In the genomic region with DNA sequence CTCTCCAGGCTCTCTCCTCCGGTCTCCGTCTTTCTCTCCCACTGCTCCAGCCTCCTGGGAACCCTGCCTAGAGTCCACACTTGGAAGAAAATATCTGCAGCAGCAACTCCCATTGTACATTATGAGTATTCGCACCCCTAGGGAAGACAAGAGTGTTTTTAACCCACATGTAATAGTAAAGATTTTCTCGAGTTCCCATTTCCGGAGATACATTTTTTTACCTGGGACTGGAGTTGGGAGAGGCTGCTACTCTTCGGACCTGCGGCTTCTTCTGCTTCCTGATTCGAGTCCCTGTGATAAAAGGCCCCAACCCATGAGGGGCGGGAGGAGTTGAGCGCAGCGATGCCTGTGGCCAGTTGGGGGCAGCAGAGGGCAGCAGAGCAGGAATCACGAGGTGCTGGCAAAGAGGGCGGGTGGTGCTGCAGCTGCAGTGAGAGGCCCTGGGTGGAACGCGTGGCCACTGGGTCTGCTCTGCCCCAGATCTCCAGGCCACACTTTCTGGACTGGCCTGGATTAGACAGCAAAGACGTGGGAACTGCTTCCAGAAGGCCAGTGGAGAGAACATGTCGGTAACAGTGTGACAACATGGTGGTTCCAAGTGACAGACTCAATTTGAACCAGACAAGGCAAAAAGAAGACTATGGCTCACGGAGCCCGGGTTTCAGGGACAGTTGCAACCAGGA, we compare ENCODE assay signal across 8 cellular contexts.
DNase-seq lines count a peak whose midpoint lies in the region; ATAC-seq and TF ChIP-seq lines count a peak whose summit lies in the region.

No MANE protein-coding gene starts in this region.

- H3K27ac ChIP-seq in SK-N-SH (ENCODE audit: low read depth in 2 of 2, low read length in 1 of 2), result no peak overlapping the region
- no peak overlapping the region for H3K27ac ChIP-seq in heart right ventricle
- no peak overlapping the region for H3K27ac ChIP-seq in psoas muscle

- CTCF ChIA-PET in SK-N-SH (lab: Yijun Ruan, JAX), result interaction anchor here (0.6 to 1.1 kb wide), 14 partner anchors 13 to 783 kb away, joined by 3 to 5 read pairs (median 3); no protein-coding TSS in a partner anchor

- TF ChIP-seq RAD21 in SK-N-SH (IDR thresholded peaks at IDR 0.05; ENCODE audit: low read length), result peak; percentile 95

- H3K79me2 ChIP-seq in SK-N-SH (ENCODE audit: insufficient read depth), result no peaks in the 10 kb centered on the region

- POLR2A ChIA-PET in SK-N-SH (lab: Yijun Ruan, JAX), result no interaction called here

- 24% methylated on average over 12 of the region's 19 CpGs for WGBS in SK-N-SH (ENCODE audit: low lambda C conversion rate)
- WGBS in heart right ventricle, 2 donors, result 20% methylated on average over 19 of the region's 19 CpGs
- 14 to 16% (median 15%) methylated on average over 19 of the region's 19 CpGs for WGBS in psoas muscle, 3 donors

- no peaks in the 10 kb centered on the region for H3K27me3 ChIP-seq in SK-N-SH (ENCODE audit: insufficient read depth)
- H3K27me3 ChIP-seq in adipocyte (replicated peaks; ENCODE audit: control insufficient read depth, insufficient read depth, low read length), result peaks cover 38% of the 10 kb centered on the region
- peaks cover 8 to 67% (median 47%) of the 10 kb centered on the region in 7 donors for H3K27me3 ChIP-seq in heart right ventricle
- peaks cover 0 to 31% (median 3%) of the 10 kb centered on the region in 3 donors for H3K27me3 ChIP-seq in psoas muscle (ENCODE audit: insufficient read depth in 3 of 3, low read length in 2 of 3)

- ATAC-seq in heart right ventricle (peak; percentile 58 to 91 (median 84)), psoas muscle (peak; percentile 68 to 86 (median 84)), HG02763 (IDR thresholded peaks at IDR 0.05; ENCODE audit: unreplicated experiment) (no peak)

- H3K9me2 ChIP-seq in SK-N-SH, result no peaks in the 10 kb centered on the region

- DNase-seq in NK-92 treated with Interleukin-12 subunit alpha and Interleukin-12 subunit beta, amount 100 ng/mL, for 24 hours (lab: John Stamatoyannopoulos, UW), result peak; percentile 56
- DNase-seq in NK-92 (lab: John Stamatoyannopoulos, UW; ENCODE audit: unreplicated experiment) (no peak), NCI-H128 (lab: John Stamatoyannopoulos, UW; ENCODE audit: unreplicated experiment) (peak; percentile 53), SK-N-SH (peak; percentile 89), adipocyte (ENCODE audit: low read depth) (peak; percentile 58), heart right ventricle (peak; percentile 66 to 69), psoas muscle (peak; percentile 68 to 83)

- intact Hi-C loops in heart right ventricle (cut with DNase I) (loop anchor here (1.0 to 10.0 kb wide), 8 partner anchors 331 to 734 kb away; partner anchors contain the start of gene GRIK3 (in 1 of the 10)), psoas muscle (cut with DNase I) (loop anchor here (5.0 kb wide), 1 partner anchor 729 kb away; no protein-coding TSS in a partner anchor)

- no peak overlapping the region for H2AFZ ChIP-seq in SK-N-SH (ENCODE audit: low read depth)

- no peak overlapping the region for H3K4me2 ChIP-seq in SK-N-SH

- H3K9me3 ChIP-seq in SK-N-SH (no peaks in the 10 kb centered on the region), adipocyte (ENCODE audit: control insufficient read depth, low read length) (no peaks in the 10 kb centered on the region), heart right ventricle (no peaks in the 10 kb centered on the region), psoas muscle (no peaks in the 10 kb centered on the region)

- TF ChIP-seq CTCF in SK-N-SH (IDR thresholded peaks at IDR 0.05) (peak; percentile 68), heart right ventricle (IDR thresholded peaks at IDR 0.05) (peak; percentile 54 to 86 (median 82)), psoas muscle (IDR thresholded peaks at IDR 0.05) (peak; percentile 59)

- no peak overlapping the region; a peak in 1 of 4 replicates for H3K4me3 ChIP-seq in SK-N-SH (ENCODE audit: low read depth in 2 of 2, low read length in 1 of 2)
- no peak overlapping the region for H3K4me3 ChIP-seq in adipocyte (ENCODE audit: low read length)
- H3K4me3 ChIP-seq in heart right ventricle, result no peak overlapping the region
- H3K4me3 ChIP-seq in psoas muscle, result no peak overlapping the region

- no peaks in the 10 kb centered on the region; a peak in 1 of 4 replicates for H3K4me1 ChIP-seq in SK-N-SH (ENCODE audit: control insufficient read depth in 1 of 2, insufficient read depth in 2 of 2, low read depth in 1 of 2, low read length in 1 of 2)
- H3K4me1 ChIP-seq in adipocyte (ENCODE audit: control insufficient read depth, insufficient read depth, low read length), result no peaks in the 10 kb centered on the region
- peaks cover 0 to 7% (median 0%) of the 10 kb centered on the region in 9 donors for H3K4me1 ChIP-seq in heart right ventricle
- no peaks in the 10 kb centered on the region for H3K4me1 ChIP-seq in psoas muscle

- no peak overlapping the region for H3K9ac ChIP-seq in SK-N-SH
- H3K9ac ChIP-seq in adipocyte (ENCODE audit: low read length), result no peak overlapping the region

- no peaks in the 10 kb centered on the region for H3F3A ChIP-seq in SK-N-SH (replicated peaks; ENCODE audit: insufficient read depth)

- peak in 1 of 2 experiments; percentile 41; a peak in 1 of 4 replicates for TF ChIP-seq EP300 in SK-N-SH (IDR thresholded peaks at IDR 0.05; ENCODE audit: borderline replicate concordance in 1 of 2, low read depth in 1 of 2, low read length in 1 of 2)

- H4K20me1 ChIP-seq in SK-N-SH (ENCODE audit: insufficient read depth), result no peaks in the 10 kb centered on the region

- H3K36me3 ChIP-seq in SK-N-SH (replicated peaks in 1 of 2; ENCODE audit: control insufficient read depth in 1 of 2, insufficient read depth in 2 of 2, low read length in 1 of 2) (no peaks in the 10 kb centered on the region), adipocyte (ENCODE audit: control insufficient read depth, insufficient read depth, low read length, severe bottlenecking) (no peaks in the 10 kb centered on the region), heart right ventricle (no peaks in the 10 kb centered on the region), psoas muscle (ENCODE audit: insufficient read depth in 1 of 2, low read depth in 1 of 2) (no peaks in the 10 kb centered on the region)

TF ChIP-seq in SK-N-SH, 30 proteins besides CTCF, POLR2A, EP300 and RAD21 (continues in another document):
- TF ChIP-seq YY1 (IDR thresholded peaks at IDR 0.05; ENCODE audit: low read depth) (no peak), REST (IDR thresholded peaks at IDR 0.05; ENCODE audit: low read depth, low read length) (no peak), MXI1 (IDR thresholded peaks at IDR 0.05; ENCODE audit: low read depth, low read length) (peak; percentile 82), JUND (IDR thresholded peaks at IDR 0.05) (no peak), FOXJ3 (CRISPR knock-in tag; IDR thresholded peaks at IDR 0.05) (no peak), TCF12 (IDR thresholded peaks at IDR 0.05) (no peak), IRF3 (IDR thresholded peaks at IDR 0.05; ENCODE audit: low read depth, low read length) (no peak), RFX5 (IDR thresholded peaks at IDR 0.05; ENCODE audit: low read length) (no peak), CHD2 (IDR thresholded peaks at IDR 0.05; ENCODE audit: low read length, partially characterized antibody) (no peak)
- TF ChIP-seq, protein P1, sequence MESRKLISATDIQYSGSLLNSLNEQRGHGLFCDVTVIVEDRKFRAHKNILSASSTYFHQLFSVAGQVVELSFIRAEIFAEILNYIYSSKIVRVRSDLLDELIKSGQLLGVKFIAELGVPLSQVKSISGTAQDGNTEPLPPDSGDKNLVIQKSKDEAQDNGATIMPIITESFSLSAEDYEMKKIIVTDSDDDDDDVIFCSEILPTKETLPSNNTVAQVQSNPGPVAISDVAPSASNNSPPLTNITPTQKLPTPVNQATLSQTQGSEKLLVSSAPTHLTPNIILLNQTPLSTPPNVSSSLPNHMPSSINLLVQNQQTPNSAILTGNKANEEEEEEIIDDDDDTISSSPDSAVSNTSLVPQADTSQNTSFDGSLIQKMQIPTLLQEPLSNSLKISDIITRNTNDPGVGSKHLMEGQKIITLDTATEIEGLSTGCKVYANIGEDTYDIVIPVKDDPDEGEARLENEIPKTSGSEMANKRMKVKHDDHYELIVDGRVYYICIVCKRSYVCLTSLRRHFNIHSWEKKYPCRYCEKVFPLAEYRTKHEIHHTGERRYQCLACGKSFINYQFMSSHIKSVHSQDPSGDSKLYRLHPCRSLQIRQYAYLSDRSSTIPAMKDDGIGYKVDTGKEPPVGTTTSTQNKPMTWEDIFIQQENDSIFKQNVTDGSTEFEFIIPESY (IDR thresholded peaks at IDR 0.05; ENCODE audit: borderline replicate concordance, low read depth), result no peak
